Comparison of ENCODE assay signal across 6 cellular contexts in the genomic region with DNA sequence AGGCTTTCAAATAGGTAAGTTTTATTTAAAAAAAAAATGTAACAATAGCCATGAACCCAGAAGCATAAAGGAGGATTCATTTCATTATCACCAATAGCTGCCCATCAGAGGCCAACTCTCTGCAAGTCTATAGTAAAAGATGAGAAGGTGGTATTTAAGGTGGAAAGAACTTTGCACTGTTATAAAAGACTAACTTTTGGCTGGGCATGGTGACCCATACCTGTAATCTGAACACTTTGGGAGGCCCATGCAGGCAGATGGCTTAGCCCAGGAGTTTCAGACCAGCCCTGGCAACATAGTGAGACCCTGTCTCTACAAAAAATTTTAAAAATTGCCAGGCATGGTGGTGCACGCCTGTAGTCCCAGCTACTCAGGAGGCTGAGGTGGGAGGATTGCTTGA.
"Had no signal": no experiment of that assay in that cellular context is flagged by ENCODE, and none has a peak within 500 bp of the region (broad histone marks: within the 10 kb centered on the region; RNA-seq: fewer than 3 reads in every experiment).

No MANE protein-coding gene starts in this region.

- H3K27ac ChIP-seq: HL-60 had no signal

- H3K9me3 Mint-ChIP-seq: GM23338, H9 had no signal

- H3K4me3 ChIP-seq: GM23338, K562 had no signal

- DNase-seq: H9, HCEC 1CT, IMR-90 had no signal

- ATAC-seq: GM23338, K562 had no signal

- H3K27ac Mint-ChIP-seq: GM23338, H9 had no signal

- H3K4me3 Mint-ChIP-seq: GM23338, H9 had no signal
